In the genomic region with DNA sequence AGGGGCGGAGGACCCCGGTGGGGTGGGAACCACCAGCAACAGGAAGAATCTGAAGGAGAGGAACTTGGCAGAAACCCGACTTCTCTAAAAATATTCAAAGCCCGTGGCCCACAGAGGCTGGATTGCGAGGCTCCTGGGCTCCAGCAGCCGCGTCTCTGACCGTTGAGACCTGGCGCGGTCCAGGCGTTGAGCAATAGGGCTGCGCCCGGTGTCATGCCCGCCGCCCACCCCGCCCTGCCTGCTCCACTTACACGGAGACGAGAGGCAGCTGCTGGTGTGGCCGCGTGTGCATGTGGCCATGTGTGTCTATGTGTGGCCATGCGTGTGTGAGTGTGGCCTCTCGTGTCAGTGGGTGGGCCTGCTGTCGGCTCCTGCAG, we compare ENCODE assay signal across 17 cellular contexts.
DNase-seq lines count a peak whose midpoint lies in the region; ATAC-seq, FAIRE-seq and TF ChIP-seq lines count a peak whose summit lies in the region.
"Had no signal": no experiment of that assay in that cellular context is flagged by ENCODE, and none has a peak within 500 bp of the region (broad histone marks: within the 10 kb centered on the region; RNA-seq: fewer than 3 reads in every experiment).

No MANE protein-coding gene starts in this region.

- H3K4me3 ChIP-seq in right lobe of liver (no peak overlapping the region), HepG2 (replicated peaks in 1 of 3; ENCODE audit: insufficient read depth in 1 of 3, low read depth in 2 of 3, low read length in 3 of 3) (no peak overlapping the region), mesenchymal stem cell (ENCODE audit: insufficient read depth in 1 of 2, low read depth in 1 of 2, low read length in 2 of 2) (peak overlapping the region in 1 of 2 experiments; percentile 7)

- no peak overlapping the region for H3K18ac ChIP-seq in mesenchymal stem cell (ENCODE audit: low read depth in 1 of 2, low read length in 2 of 2)

- H2BK120ac ChIP-seq in mesenchymal stem cell (ENCODE audit: low read depth, low read length), result no peak overlapping the region

- no peak overlapping the region for H3K23ac ChIP-seq in mesenchymal stem cell (ENCODE audit: low read length in 2 of 2)

- no TSS peak for BruUV-seq in HepG2 (replicated peaks; lab: Mats Ljungman, UMichigan)

- H3K9ac ChIP-seq in HepG2 (ENCODE audit: insufficient read depth, low read depth, low read length) (no peak overlapping the region), mesenchymal stem cell (ENCODE audit: low read length) (no peak overlapping the region)

- no peak overlapping the region for H3K4me2 ChIP-seq in HepG2 (ENCODE audit: low read depth, low read length)
- no peak overlapping the region for H3K4me2 ChIP-seq in mesenchymal stem cell (ENCODE audit: low read length, poor library complexity, severe bottlenecking)

- H2AK5ac ChIP-seq in mesenchymal stem cell (ENCODE audit: low read length, severe bottlenecking), result no peak overlapping the region

- no peaks in the 10 kb centered on the region for H4K20me1 ChIP-seq in HepG2 (ENCODE audit: insufficient read depth, low read length)

- H3K9me3 ChIP-seq in right lobe of liver (no peaks in the 10 kb centered on the region), HepG2 (ENCODE audit: low read length) (no peaks in the 10 kb centered on the region), mesenchymal stem cell (ENCODE audit: control insufficient read depth, low read length) (no peaks in the 10 kb centered on the region)

- ATAC-seq in right lobe of liver (peak; percentile 2 to 31 (median 17)), HepG2 (no peak), GM18870 (IDR thresholded peaks at IDR 0.05; ENCODE audit: unreplicated experiment) (no peak)
- ATAC-seq: T-helper 17 cell had no signal

- no peak overlapping the region for H2BK12ac ChIP-seq in mesenchymal stem cell (ENCODE audit: low read length in 2 of 2)

- CTCF ChIA-PET in HepG2 (lab: Yijun Ruan, JAX; ENCODE audit: low intra/inter-chr PET ratio, low total read pairs), result no interaction called here

- TF ChIP-seq EP300 in HepG2 (IDR thresholded peaks at IDR 0.05; ENCODE audit: low read depth in 2 of 2, low read length in 2 of 2) (no peak), HepG2 (CRISPR knock-in tag; IDR thresholded peaks at IDR 0.05; ENCODE audit: borderline replicate concordance) (no peak)

- no peak overlapping the region for H2BK15ac ChIP-seq in mesenchymal stem cell (ENCODE audit: low read depth, poor library complexity, severe bottlenecking)

- in situ Hi-C loops in HepG2 (cut with HindIII; ENCODE audit: extremely low pct_ligation_motif_present, low pct_unique_long_range_greater_than_20kb), result no loop called here

- H2AFZ ChIP-seq in HepG2 (ENCODE audit: low read length) (no peak overlapping the region), mesenchymal stem cell (ENCODE audit: low read depth, low read length) (no peak overlapping the region)

- no peak for FAIRE-seq in HepG2 (lab: Jason Lieb, UNC)
- FAIRE-seq: G401.6, RCC 7860 had no signal

- peaks cover 0 to 11% (median 3%) of the 10 kb centered on the region in 4 donors for H3K4me1 ChIP-seq in right lobe of liver
- peaks cover 8% of the 10 kb centered on the region; the same call in 1 of the 2 replicates for H3K4me1 ChIP-seq in HepG2 (ENCODE audit: insufficient read depth, low read length)
- no peaks in the 10 kb centered on the region for H3K4me1 ChIP-seq in mesenchymal stem cell (ENCODE audit: control insufficient read depth, insufficient read depth, low read depth, low read length)

- H2BK5ac ChIP-seq in mesenchymal stem cell (ENCODE audit: low read depth, low read length, poor library complexity, severe bottlenecking), result no peak overlapping the region

- DNase-seq in right lobe of liver (peak in 2 of 3 donors; percentile 55 to 64), HepG2 (ENCODE audit: low spot score) (no peak), globus pallidus (ENCODE audit: low spot score) (peak; percentile 38), mucosa of gallbladder (ENCODE audit: low spot score) (peak; percentile 33), foreskin melanocyte (no peak), mesenchymal stem cell (no peak), COLO829 (ENCODE audit: low spot score) (no peak)
- DNase-seq: activated CD4-positive, alpha-beta T cell treated with anti-CD3 and anti-CD28 coated beads for 4 hours; activated naive CD8-positive, alpha-beta T cell treated with anti-CD3 and anti-CD28 coated beads for 36 hours; activated T-cell treated with anti-CD3 and anti-CD28 coated beads for 4 hours; central memory CD4-positive, alpha-beta T cell; COR-L47; NCI-H510A; T-helper 17 cell had no signal

- POLR2A ChIA-PET in HepG2 (lab: Yijun Ruan, JAX), result no interaction called here

- no peaks in the 10 kb centered on the region for H3K79me1 ChIP-seq in mesenchymal stem cell (replicated peaks; ENCODE audit: low read length, poor library complexity, severe bottlenecking)

- TF ChIP-seq POLR2A in right lobe of liver (IDR thresholded peaks at IDR 0.05) (no peak), HepG2 (IDR thresholded peaks at IDR 0.05; ENCODE audit: insufficient read depth in 1 of 2, low read depth in 2 of 2, low read length in 2 of 2) (no peak)

- H3K27ac ChIP-seq in right lobe of liver (no peak overlapping the region), HepG2 (ENCODE audit: extremely low read length, insufficient read depth, low read length) (no peak overlapping the region), mesenchymal stem cell (ENCODE audit: low read length, poor library complexity, severe bottlenecking) (no peak overlapping the region)

- TF ChIP-seq RAD21 in HepG2 (CRISPR knock-in tag; IDR thresholded peaks at IDR 0.05), result no peak

- H3K4ac ChIP-seq in mesenchymal stem cell (ENCODE audit: low read depth in 1 of 2, low read length in 2 of 2), result no peak overlapping the region

- H3K79me2 ChIP-seq in HepG2 (ENCODE audit: insufficient read depth, low read length), result no peaks in the 10 kb centered on the region

- H3K36me3 ChIP-seq in right lobe of liver (no peaks in the 10 kb centered on the region), HepG2 (replicated peaks in 1 of 2; ENCODE audit: control insufficient read depth in 1 of 2, insufficient read depth in 2 of 2, low read length in 2 of 2) (no peaks in the 10 kb centered on the region), mesenchymal stem cell (ENCODE audit: control insufficient read depth in 1 of 2, insufficient read depth in 2 of 2, low read depth in 1 of 2, low read length in 2 of 2) (no peaks in the 10 kb centered on the region)

- H4K91ac ChIP-seq in mesenchymal stem cell (ENCODE audit: low read length), result no peak overlapping the region

- H4K8ac ChIP-seq in mesenchymal stem cell (ENCODE audit: low read length), result no peak overlapping the region

- no peaks in the 10 kb centered on the region for H3K27me3 ChIP-seq in right lobe of liver
- H3K27me3 ChIP-seq in HepG2 (ENCODE audit: control insufficient read depth in 1 of 2, insufficient read depth in 2 of 2, low read length in 2 of 2), result peaks cover 0 to 17% of the 10 kb centered on the region in 2 experiments; a peak in 4 of 5 replicates
- peaks cover 0 to 68% of the 10 kb centered on the region in 2 experiments for H3K27me3 ChIP-seq in mesenchymal stem cell (ENCODE audit: control insufficient read depth in 1 of 2, insufficient read depth in 1 of 2, low read length in 2 of 2)

- intact Hi-C loops in right lobe of liver (cut with DNase I) (no loop called here), HepG2 (cut with micrococcal nuclease; ENCODE audit: unreplicated experiment) (no loop called here)

- no peak for TF ChIP-seq CTCF in right lobe of liver (IDR thresholded peaks at IDR 0.05)
- TF ChIP-seq CTCF in HepG2 (CRISPR knock-in tag; IDR thresholded peaks at IDR 0.05), result no peak

- peak overlapping the region in 1 of 2 experiments; percentile 12 for H3K14ac ChIP-seq in mesenchymal stem cell (ENCODE audit: low read length in 2 of 2)

- no CpG with 5 or more reads among the region's 23 CpGs for WGBS in right lobe of liver (ENCODE audit: insufficient coverage, low coverage, low lambda C conversion rate, missing lambda C conversion rate)
- WGBS in HepG2 (ENCODE audit: low lambda C conversion rate), result 61% methylated on average over 15 of the region's 23 CpGs
- WGBS in mesenchymal stem cell, result 90% methylated on average over 23 of the region's 23 CpGs

TF ChIP-seq in HepG2, 621 proteins besides CTCF, POLR2A, EP300 and RAD21:
- TF ChIP-seq BRD4 (CRISPR knock-in tag; IDR thresholded peaks at IDR 0.05), result no peak
- TF ChIP-seq ISX (CRISPR knock-in tag; conservative IDR thresholded peaks at IDR 0.05), result no peak
- TF ChIP-seq, protein P1, sequence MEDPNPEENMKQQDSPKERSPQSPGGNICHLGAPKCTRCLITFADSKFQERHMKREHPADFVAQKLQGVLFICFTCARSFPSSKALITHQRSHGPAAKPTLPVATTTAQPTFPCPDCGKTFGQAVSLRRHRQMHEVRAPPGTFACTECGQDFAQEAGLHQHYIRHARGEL (CRISPR knock-in tag; IDR thresholded peaks at IDR 0.05), result no peak
TF ChIP-seq in HepG2: peak in this region for 0.

Comparison
In these comparisons a context has a peak if more than half of its experiments do, and no peak if none do; other contexts are left out.
1. ATAC-seq: peak in right lobe of liver (4 of 4); none in HepG2 (single experiment) and GM18870 (single experiment).
2. DNase-seq: peak in right lobe of liver (2 of 3), globus pallidus (single experiment) and mucosa of gallbladder (single experiment); none in HepG2 (single experiment), foreskin melanocyte (single experiment), mesenchymal stem cell (single experiment) and COLO829 (single experiment).